In the genomic region with DNA sequence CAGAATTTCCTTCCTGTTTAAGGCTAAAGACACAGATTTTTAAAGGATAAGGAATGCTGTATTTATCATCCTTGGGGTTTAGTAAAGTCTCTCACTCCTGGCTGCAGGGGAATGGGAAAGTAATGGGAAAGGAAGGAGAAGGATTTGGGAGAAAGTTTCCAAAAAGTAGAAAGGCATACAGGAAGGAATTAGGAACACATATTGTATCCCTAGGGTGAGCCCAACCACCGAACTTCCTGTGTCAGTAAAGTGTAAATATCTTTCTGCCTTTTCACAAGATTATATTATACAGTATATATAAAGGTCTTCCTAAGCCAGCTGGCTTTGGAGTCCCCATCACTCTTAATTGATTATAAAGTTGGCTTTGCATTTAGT, we compare ENCODE assay signal across 19 cellular contexts. TPM values are rescaled to one million over a fixed set of nuclear protein-coding genes. Genes with fewer than 3 reads are reported as not detected.
DNase-seq lines count a peak whose midpoint lies in the region; ATAC-seq and TF ChIP-seq lines count a peak whose summit lies in the region.
"Had no signal": no experiment of that assay in that cellular context is flagged by ENCODE, and none has a peak within 500 bp of the region (broad histone marks: within the 10 kb centered on the region; RNA-seq: fewer than 3 reads in every experiment).

No MANE protein-coding gene starts in this region.

- no peak for DNase-seq in activated B cell treated with CpG ODN at 0.5 μM for 24 hours
- DNase-seq in naive thymus-derived CD4-positive, alpha-beta T cell: no peak
- no peak for DNase-seq in DMS153 treated with DMSO at 0.1 percent for 48 hours (lab: John Stamatoyannopoulos, UW; ENCODE audit: unreplicated experiment)
- no peak for DNase-seq in NCI-H146 treated with DMSO at 0.1 percent for 48 hours (lab: John Stamatoyannopoulos, UW; ENCODE audit: unreplicated experiment)
- no peak for DNase-seq in LoVo (ENCODE audit: low spot score)
- DNase-seq: activated CD4-positive, CD25-positive, alpha-beta regulatory T cell; activated T-cell treated with anti-CD3 and anti-CD28 coated beads, Interleukin-2, amount 50 U/mL, for 4 hours; dorsolateral prefrontal cortex; NCI-H2081 treated with DMSO at 0.1 percent for 48 hours; NCI-H524 treated with DMSO at 0.1 percent for 48 hours; sigmoid colon; stimulated activated CD4-positive, alpha-beta T cell treated with anti-CD3 and anti-CD28 coated beads, Interleukin-2, amount 100 ng/mL, for 24 hours; T-helper 17 cell had no signal

- H3K4me2 ChIP-seq in BLaER1 treated with 17β-estradiol and CSF1 and Interleukin-3, amounts not matched to agents 10 nM and 100 nM: peak overlapping the region; percentile 37 to 92 (median 78)

- H3K9me3 ChIP-seq in BLaER1 treated with 17β-estradiol and CSF1 and Interleukin-3, amounts not matched to agents 10 nM and 100 nM (replicated peaks in 1 of 11): peaks cover 0 to 13% (median under 1%) of the 10 kb centered on the region in 11 experiments; a peak in 4 of 22 replicates
- H3K9me3 ChIP-seq in naive thymus-derived CD4-positive, alpha-beta T cell (ENCODE audit: control insufficient read depth in 2 of 3, low read length in 3 of 3): no peaks in the 10 kb centered on the region
- H3K9me3 ChIP-seq: pancreas, sigmoid colon, SJCRH30 had no signal

- H3K4me1 ChIP-seq in BLaER1 treated with 17β-estradiol and CSF1 and Interleukin-3, amounts not matched to agents 10 nM and 100 nM: peaks cover 11 to 34% (median 17%) of the 10 kb centered on the region in 10 experiments
- peaks cover 0 to 8% of the 10 kb centered on the region in 2 donors for H3K4me1 ChIP-seq in naive thymus-derived CD4-positive, alpha-beta T cell (ENCODE audit: control insufficient read depth in 2 of 2, insufficient read depth in 2 of 2, low read length in 2 of 2)
- H3K4me1 ChIP-seq: pancreas, sigmoid colon had no signal

- peak overlapping the region; percentile 3 for H3K4me3 Mint-ChIP-seq in activated B cell treated with CpG ODN at 0.5 μM for 24 hours
- H3K4me3 Mint-ChIP-seq in naive thymus-derived CD4-positive, alpha-beta T cell: peak overlapping the region in 6 of 10 donors; percentile 0 to 32 (median 19)
- H3K4me3 Mint-ChIP-seq: activated CD8-positive, alpha-beta T cell treated with anti-CD3 and anti-CD28 coated beads for 36 hours; activated T-cell treated with anti-CD3 and anti-CD28 coated beads, Interleukin-2, amount 50 U/mL, for 4 hours; T-helper 17 cell had no signal

- ATAC-seq in GM21360 (IDR thresholded peaks at IDR 0.05; ENCODE audit: unreplicated experiment) (peak; percentile 16), activated B cell treated with CpG ODN at 0.5 μM for 24 hours (ENCODE audit: low read depth) (no peak), HG02588 (IDR thresholded peaks at IDR 0.05; ENCODE audit: unreplicated experiment) (no peak)
- no peak for ATAC-seq in naive thymus-derived CD4-positive, alpha-beta T cell
- ATAC-seq: activated T-cell treated with anti-CD3 and anti-CD28 coated beads, Interleukin-2, amount 50 U/mL, for 4 hours had no signal

- H3K9me3 Mint-ChIP-seq in activated B cell treated with CpG ODN at 0.5 μM for 24 hours: no peaks in the 10 kb centered on the region
- H3K9me3 Mint-ChIP-seq in naive thymus-derived CD4-positive, alpha-beta T cell: no peaks in the 10 kb centered on the region
- H3K9me3 Mint-ChIP-seq: activated CD8-positive, alpha-beta T cell treated with anti-CD3 and anti-CD28 coated beads for 36 hours; activated T-cell treated with anti-CD3 and anti-CD28 coated beads, Interleukin-2, amount 50 U/mL, for 4 hours had no signal

- H3K4me3 ChIP-seq in BLaER1 treated with 17β-estradiol and CSF1 and Interleukin-3, amounts not matched to agents 10 nM and 100 nM: peak overlapping the region in 4 of 10 experiments; percentile 3 to 44 (median 22); a peak in 4 of 20 replicates
- H3K4me3 ChIP-seq in naive thymus-derived CD4-positive, alpha-beta T cell (ENCODE audit: low read length): no peak overlapping the region
- H3K4me3 ChIP-seq: dorsolateral prefrontal cortex, pancreas, sigmoid colon, SJCRH30 had no signal

- peak overlapping the region in 4 of 11 experiments; percentile 26 to 57 (median 44); a peak in 7 of 22 replicates for H3K9ac ChIP-seq in BLaER1 treated with 17β-estradiol and CSF1 and Interleukin-3, amounts not matched to agents 10 nM and 100 nM

- intact Hi-C loops in activated B cell treated with CpG ODN at 0.5 μM for 24 hours (cut with micrococcal nuclease): loop anchor here (1.0 kb wide), 3 partner anchors 11 to 62 kb away; partner anchors contain the start of genes CISD1 and TFAM
- intact Hi-C loops in naive thymus-derived CD4-positive, alpha-beta T cell (cut with micrococcal nuclease): no loop called here

- peaks cover 2% of the 10 kb centered on the region for H3K27me3 Mint-ChIP-seq in activated B cell treated with CpG ODN at 0.5 μM for 24 hours
- peaks cover 0 to 11% (median 6%) of the 10 kb centered on the region in 5 donors for H3K27me3 Mint-ChIP-seq in naive thymus-derived CD4-positive, alpha-beta T cell
- H3K27me3 Mint-ChIP-seq: activated CD8-positive, alpha-beta T cell treated with anti-CD3 and anti-CD28 coated beads for 36 hours had no signal

- H3K27ac Mint-ChIP-seq in activated B cell treated with CpG ODN at 0.5 μM for 24 hours: peak overlapping the region; percentile 26
- H3K27ac Mint-ChIP-seq in naive thymus-derived CD4-positive, alpha-beta T cell: no peak overlapping the region
- H3K27ac Mint-ChIP-seq: activated CD8-positive, alpha-beta T cell treated with anti-CD3 and anti-CD28 coated beads for 36 hours; T-helper 17 cell had no signal

- H3K36me3 ChIP-seq in BLaER1 treated with 17β-estradiol and CSF1 and Interleukin-3, amounts not matched to agents 10 nM and 100 nM: no peaks in the 10 kb centered on the region
- no peaks in the 10 kb centered on the region for H3K36me3 ChIP-seq in naive thymus-derived CD4-positive, alpha-beta T cell (ENCODE audit: control insufficient read depth in 2 of 3, insufficient read depth in 3 of 3, low read length in 3 of 3)
- H3K36me3 ChIP-seq: pancreas, sigmoid colon, SJCRH30 had no signal

- H3K4me1 Mint-ChIP-seq in activated B cell treated with CpG ODN at 0.5 μM for 24 hours: peaks cover 15% of the 10 kb centered on the region
- peaks cover 8 to 12% (median 10%) of the 10 kb centered on the region in 7 donors for H3K4me1 Mint-ChIP-seq in naive thymus-derived CD4-positive, alpha-beta T cell

- CTCF ChIA-PET in activated B cell treated with CpG ODN at 0.5 μM for 24 hours (lab: Charles Lee): interaction anchor here (2.3 kb wide), 1 partner anchor 23 kb away, joined by 8 read pairs; no protein-coding TSS in a partner anchor
- CTCF ChIA-PET in naive thymus-derived CD4-positive, alpha-beta T cell (lab: Charles Lee): interaction anchor here (0.7 kb wide), 1 partner anchor 54 kb away, joined by 3 read pairs; the partner anchor contains the start of gene CISD1

- no peaks in the 10 kb centered on the region for H3K36me3 Mint-ChIP-seq in activated B cell treated with CpG ODN at 0.5 μM for 24 hours (ENCODE audit: low read depth)
- no peaks in the 10 kb centered on the region for H3K36me3 Mint-ChIP-seq in naive thymus-derived CD4-positive, alpha-beta T cell

- no peaks in the 10 kb centered on the region for H3K27me3 ChIP-seq in BLaER1 treated with 17β-estradiol and CSF1 and Interleukin-3, amounts not matched to agents 10 nM and 100 nM
- no peaks in the 10 kb centered on the region for H3K27me3 ChIP-seq in naive thymus-derived CD4-positive, alpha-beta T cell (ENCODE audit: control insufficient read depth in 2 of 2, insufficient read depth in 2 of 2, low read length in 2 of 2)
- H3K27me3 ChIP-seq: pancreas, SJCRH30 had no signal

- POLR2A ChIA-PET in activated B cell treated with CpG ODN at 0.5 μM for 24 hours (lab: Charles Lee): interaction anchor here (1.2 kb wide), 1 partner anchor 12 kb away, joined by 3 read pairs; the partner anchor contains the start of gene UBE2D1
- POLR2A ChIA-PET in naive thymus-derived CD4-positive, alpha-beta T cell (lab: Charles Lee): no interaction called here

- no peak for TF ChIP-seq CTCF in activated B cell treated with CpG ODN at 0.5 μM for 24 hours (IDR thresholded peaks at IDR 0.05)

- no peaks in the 10 kb centered on the region for H4K20me1 ChIP-seq in BLaER1 treated with 17β-estradiol and CSF1 and Interleukin-3, amounts not matched to agents 10 nM and 100 nM

- peak overlapping the region in 10 of 11 experiments; percentile 9 to 86 (median 66); a peak in 18 of 22 replicates for H3K27ac ChIP-seq in BLaER1 treated with 17β-estradiol and CSF1 and Interleukin-3, amounts not matched to agents 10 nM and 100 nM
- no peak overlapping the region for H3K27ac ChIP-seq in naive thymus-derived CD4-positive, alpha-beta T cell (ENCODE audit: low read depth, low read length)
- H3K27ac ChIP-seq: dorsolateral prefrontal cortex, pancreas, sigmoid colon, SJCRH30 had no signal

RNA-seq across cellular contexts. Expression of gene UBE2D1, which starts 12.0 kb away (rescaled TPM):
- 13.3 and 15.0 TPM in 2 replicates for total RNA-seq in activated B cell treated with CpG ODN at 0.5 μM for 24 hours
- total RNA-seq in naive thymus-derived CD4-positive, alpha-beta T cell: 10 to 100 TPM; 11.3 to 23.8 (median 12.8) TPM
- 10 to 100 TPM; 12.3 to 19.2 TPM for polyA plus RNA-seq in naive thymus-derived CD4-positive, alpha-beta T cell

RNA-seq across cellular contexts. Expression of gene CISD1, which starts 53.9 kb away (rescaled TPM):
- 16.7 and 23.8 TPM in 2 replicates for total RNA-seq in activated B cell treated with CpG ODN at 0.5 μM for 24 hours
- total RNA-seq in naive thymus-derived CD4-positive, alpha-beta T cell: 10 to 100 TPM in 2 of 5 experiments, 1 to 10 TPM in 3; 5.1 to 45.7 (median 9.2) TPM
- 10 to 100 TPM; 44.7 to 60.4 TPM for polyA plus RNA-seq in naive thymus-derived CD4-positive, alpha-beta T cell

RNA-seq across cellular contexts. Expression of gene IPMK, which starts 55.1 kb away (rescaled TPM):
- 6.7 and 7.6 TPM in 2 replicates for total RNA-seq in activated B cell treated with CpG ODN at 0.5 μM for 24 hours
- 1 to 10 TPM; 3.7 to 6.4 (median 6.1) TPM for total RNA-seq in naive thymus-derived CD4-positive, alpha-beta T cell
- polyA plus RNA-seq in naive thymus-derived CD4-positive, alpha-beta T cell: 1 to 10 TPM; 1.6 to 1.8 TPM
